ENCODE assay signal across 18 cellular contexts in the genomic region with DNA sequence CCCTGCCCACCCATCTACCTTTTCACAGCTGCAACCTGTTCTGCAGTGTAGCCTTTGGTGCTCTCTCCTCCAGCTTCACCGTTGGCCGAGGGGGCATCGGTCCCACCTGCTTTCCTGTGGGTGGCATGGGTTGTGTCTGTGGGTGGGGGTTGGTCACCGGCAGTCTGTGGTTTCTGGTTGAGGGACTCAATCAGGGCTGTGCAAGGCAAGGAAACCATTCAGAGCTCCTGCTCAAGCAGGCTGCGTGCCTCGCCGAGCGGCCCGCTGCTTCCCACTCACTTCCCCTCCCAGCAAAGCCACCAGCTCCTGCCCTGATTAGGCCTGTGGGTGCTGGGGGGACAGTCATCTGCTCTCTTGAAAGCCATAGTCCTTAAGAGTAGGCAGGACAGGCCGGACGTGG. TPM values are rescaled to one million over a fixed set of nuclear protein-coding genes. Genes with fewer than 3 reads are reported as not detected.
DNase-seq lines count a peak whose midpoint lies in the region; ATAC-seq, FAIRE-seq and TF ChIP-seq lines count a peak whose summit lies in the region.
"Had no signal": no experiment of that assay in that cellular context is flagged by ENCODE, and none has a peak within 500 bp of the region (broad histone marks: within the 10 kb centered on the region; RNA-seq: fewer than 3 reads in every experiment).

No MANE protein-coding gene starts in this region.

- 93% methylated on average over 11 of the region's 11 CpGs; no CpG with 5 or more reads in 1 of the 2 experiments for WGBS in H1 (ENCODE audit: extremely low coverage in 1 of 2, insufficient coverage in 1 of 2, insufficient read length in 1 of 2, insufficient replicate concordance in 2 of 2, low coverage in 1 of 2, low lambda C conversion rate in 2 of 2, missing lambda C conversion rate in 1 of 2), 2 experiments
- 83% methylated on average over 10 of the region's 11 CpGs for WGBS in mammary epithelial cell (ENCODE audit: low coverage, missing lambda C conversion rate)

- no peaks in the 10 kb centered on the region for H3K27me3 ChIP-seq in H1 (replicated peaks in 1 of 4; ENCODE audit: control insufficient read depth in 3 of 4, extremely low read depth in 1 of 4, insufficient read depth in 3 of 4, low read length in 3 of 4)
- no peaks in the 10 kb centered on the region for H3K27me3 ChIP-seq in mammary epithelial cell (ENCODE audit: insufficient read depth, low read length)
- H3K27me3 ChIP-seq: ascending aorta, colonic mucosa, esophagus muscularis mucosa, SJSA1, tibial artery had no signal

- H3K4me3 Mint-ChIP-seq in T-cell (no peak overlapping the region), endothelial cell (ENCODE audit: unreplicated experiment) (no peak overlapping the region)

- no peak overlapping the region for H3K56ac ChIP-seq in H1 (replicated peaks; ENCODE audit: insufficient read length, low read depth, low read length)

- dilution Hi-C loops in mammary epithelial cell (cut with HindIII; ENCODE audit: low sequenced_read_pairs), result loop anchor here (10.0 to 25.0 kb wide), 3 partner anchors 110 to 383 kb away; partner anchors contain the start of gene CHST3

- H3K4me2 ChIP-seq in H1 (ENCODE audit: insufficient read depth in 1 of 2, low read depth in 2 of 2, low read length in 2 of 2) (no peak overlapping the region), mammary epithelial cell (ENCODE audit: insufficient read depth, low read depth, low read length) (no peak overlapping the region)

- intact Hi-C loops in mammary epithelial cell (cut with micrococcal nuclease), result no loop called here

- TF ChIP-seq CTCF in GM12865 (IDR thresholded peaks at IDR 0.05; ENCODE audit: insufficient read depth, low read depth, low read length, missing control alignments) (no peak), H1 (IDR thresholded peaks at IDR 0.05; ENCODE audit: control extremely low read depth in 1 of 3, insufficient read depth in 1 of 3, low read depth in 1 of 3, low read length in 3 of 3) (no peak), endothelial cell (IDR thresholded peaks at IDR 0.05; ENCODE audit: unreplicated experiment) (no peak), mammary epithelial cell (conservative IDR thresholded peaks at IDR 0.05 in 1 of 2, IDR thresholded peaks at IDR 0.05 in 1 of 2; ENCODE audit: extremely low read depth in 1 of 2, insufficient read depth in 1 of 2, low read depth in 1 of 2, low read length in 2 of 2) (no peak)

- peaks cover 0 to 8% of the 10 kb centered on the region in 2 experiments; a peak in 2 of 4 replicates for H3K79me2 ChIP-seq in H1 (ENCODE audit: control insufficient read depth in 1 of 2, insufficient read depth in 2 of 2, low read length in 2 of 2)
- peaks cover 29% of the 10 kb centered on the region for H3K79me2 ChIP-seq in mammary epithelial cell (ENCODE audit: insufficient read depth, low read length)

- H3K36me3 ChIP-seq in H1 (ENCODE audit: control insufficient read depth in 2 of 4, insufficient read depth in 4 of 4, low read length in 3 of 4) (peaks cover 3 to 9% (median 3%) of the 10 kb centered on the region in 4 experiments; a peak in 5 of 8 replicates), mammary epithelial cell (ENCODE audit: insufficient read depth, low read length) (peaks cover 6% of the 10 kb centered on the region)
- H3K36me3 ChIP-seq: colonic mucosa had no signal

- no peak overlapping the region for H2AFZ ChIP-seq in H1 (ENCODE audit: low read length)
- H2AFZ ChIP-seq in mammary epithelial cell (ENCODE audit: low read depth, low read length), result no peak overlapping the region

- H2BK12ac ChIP-seq in H1 (ENCODE audit: low read depth, low read length), result no peak overlapping the region

- H3K23ac ChIP-seq in H1 (ENCODE audit: insufficient read length), result no peak overlapping the region

- no peak overlapping the region for H3K4ac ChIP-seq in H1 (replicated peaks; ENCODE audit: insufficient read length, low read depth, low read length)

- H3K36me3 Mint-ChIP-seq in T-cell (peaks cover 31% of the 10 kb centered on the region), endothelial cell (ENCODE audit: low read depth, unreplicated experiment) (peaks cover 14% of the 10 kb centered on the region)

- no peak overlapping the region for H4K5ac ChIP-seq in H1 (ENCODE audit: insufficient read length, low read depth, low read length)

- TF ChIP-seq POLR2A in H1 (IDR thresholded peaks at IDR 0.05; ENCODE audit: control extremely low read depth in 1 of 2, low read depth in 2 of 2, low read length in 2 of 2), result no peak

- TF ChIP-seq EP300 in H1 (IDR thresholded peaks at IDR 0.05; ENCODE audit: borderline replicate concordance in 1 of 2, low read depth in 2 of 2, low read length in 2 of 2), result no peak

- no peak overlapping the region for H2BK15ac ChIP-seq in H1 (ENCODE audit: low read length)

- POLR2A ChIA-PET in T-cell (lab: Charles Lee), result interaction anchor here (0.5 to 0.6 kb wide), 2 partner anchors 210 to 213 kb away, joined by 4 to 5 read pairs; no protein-coding TSS in a partner anchor
- POLR2A ChIA-PET in H1 (lab: Charles Lee; ENCODE audit: partially characterized antibody), result interaction anchor here (0.9 to 5.6 kb wide), 4 partner anchors 8 to 73 kb away, joined by 3 to 64 read pairs (median 5); partner anchors contain the start of genes DDIT4 and DNAJB12

- H4K20me1 ChIP-seq in H1 (replicated peaks in 1 of 2; ENCODE audit: control insufficient read depth in 1 of 2, insufficient read depth in 2 of 2, low read length in 2 of 2), result peaks cover 0 to 1% of the 10 kb centered on the region in 2 experiments
- H4K20me1 ChIP-seq in mammary epithelial cell (ENCODE audit: insufficient read depth, low read length), result no peaks in the 10 kb centered on the region

- H3K9me3 ChIP-seq in H1 (ENCODE audit: insufficient read depth in 2 of 2, low read depth in 1 of 2, low read length in 1 of 2) (no peaks in the 10 kb centered on the region), mammary epithelial cell (replicated peaks; ENCODE audit: insufficient read depth, low read length) (no peaks in the 10 kb centered on the region)
- H3K9me3 ChIP-seq: ascending aorta, colonic mucosa, esophagus muscularis mucosa, SJSA1, tibial artery had no signal

- H2BK120ac ChIP-seq in H1 (replicated peaks; ENCODE audit: low read depth, low read length), result no peak overlapping the region

- H4K91ac ChIP-seq in H1 (replicated peaks; ENCODE audit: insufficient read length, low read length), result no peak overlapping the region

- H2BK20ac ChIP-seq in H1 (ENCODE audit: low read length), result no peak overlapping the region

- CTCF ChIA-PET in T-cell (lab: Charles Lee), result interaction anchor here (0.5 to 1.1 kb wide), 6 partner anchors 14 to 750 kb away, joined by 3 to 6 read pairs (median 4); no protein-coding TSS in a partner anchor
- CTCF ChIA-PET in H1 (lab: Charles Lee; ENCODE audit: partially characterized antibody), result interaction anchor here (1.2 to 1.5 kb wide), 2 partner anchors 70 to 219 kb away, joined by 3 to 4 read pairs; no protein-coding TSS in a partner anchor
- CTCF ChIA-PET in mammary epithelial cell (lab: Charles Lee; ENCODE audit: low non-redundant PET), result no interaction called here

- H3K4me1 ChIP-seq in H1 (replicated peaks in 1 of 4; ENCODE audit: control insufficient read depth in 3 of 4, insufficient read depth in 4 of 4, low read length in 3 of 4) (no peaks in the 10 kb centered on the region), mammary epithelial cell (ENCODE audit: insufficient read depth, low read length) (peaks cover 7% of the 10 kb centered on the region)
- H3K4me1 ChIP-seq: ascending aorta, colonic mucosa had no signal

- peaks cover 4% of the 10 kb centered on the region; the same call in 1 of the 2 replicates for H3K79me1 ChIP-seq in H1 (ENCODE audit: low read depth, low read length)

- H3K9ac ChIP-seq in H1 (replicated peaks in 1 of 4; ENCODE audit: extremely low read depth in 1 of 4, low read depth in 3 of 4, low read length in 3 of 4) (no peak overlapping the region), mammary epithelial cell (ENCODE audit: insufficient read depth, low read length) (no peak overlapping the region)

- peak overlapping the region; percentile 68; the same call in 1 of the 2 replicates for H4K8ac ChIP-seq in H1 (ENCODE audit: extremely low read depth, insufficient read depth, low read length)

- no peak overlapping the region for H3K14ac ChIP-seq in H1 (ENCODE audit: insufficient read length)

- H3K23me2 ChIP-seq in H1 (ENCODE audit: low read depth, low read length), result no peaks in the 10 kb centered on the region

- no peaks in the 10 kb centered on the region for H3K9me3 Mint-ChIP-seq in T-cell
- no peaks in the 10 kb centered on the region for H3K9me3 Mint-ChIP-seq in endothelial cell (ENCODE audit: unreplicated experiment)

- BruUV-seq in mammary epithelial cell (replicated peaks; lab: Mats Ljungman, UMichigan), result no TSS peak

- in situ Hi-C loops in mammary epithelial cell (cut with MboI; ENCODE audit: low sequenced_read_pairs in 2 of 2), result loop anchor here (25.0 kb wide), 2 partner anchors 208 to 433 kb away; no protein-coding TSS in a partner anchor

- ATAC-seq in T-cell (replicated peaks in 1 of 4) (peak in 2 of 4 experiments; percentile 10 to 24), HG03457 (IDR thresholded peaks at IDR 0.05; ENCODE audit: unreplicated experiment) (no peak)

- peaks cover 17 to 32% (median 25%) of the 10 kb centered on the region in 3 donors for H3K4me1 Mint-ChIP-seq in T-cell
- peaks cover 6% of the 10 kb centered on the region for H3K4me1 Mint-ChIP-seq in endothelial cell (ENCODE audit: unreplicated experiment)

- H3K27me3 Mint-ChIP-seq in T-cell (no peaks in the 10 kb centered on the region), endothelial cell (ENCODE audit: unreplicated experiment) (peaks cover 2% of the 10 kb centered on the region)
- H3K27me3 Mint-ChIP-seq: progenitor cell of endocrine pancreas had no signal

- no peak overlapping the region for H2BK5ac ChIP-seq in H1 (ENCODE audit: low read depth, low read length)

- H2AK5ac ChIP-seq in H1 (ENCODE audit: low read depth, low read length), result no peak overlapping the region

- H3K18ac ChIP-seq in H1 (ENCODE audit: extremely low read depth, low read length), result no peak overlapping the region

- no peak overlapping the region for H3K27ac ChIP-seq in H1 (ENCODE audit: low read depth, low read length)
- H3K27ac ChIP-seq in mammary epithelial cell (ENCODE audit: insufficient read depth, low read depth, low read length), result no peak overlapping the region
- H3K27ac ChIP-seq: ascending aorta, colonic mucosa, esophagus muscularis mucosa, SJSA1, tibial artery had no signal

- no peak for FAIRE-seq in H1 (lab: Jason Lieb, UNC)
- FAIRE-seq: TTC549 had no signal

- peak; percentile 68 for DNase-seq in CD1c-positive myeloid dendritic cell (ENCODE audit: extremely low spot score)
- peak; percentile 74 for DNase-seq in GM12865 (ENCODE audit: low read depth)
- DNase-seq in T-cell, result no peak
- DNase-seq in H1 (ENCODE audit: low read depth in 1 of 2, low spot score in 2 of 2), result no peak
- DNase-seq in endothelial cell (ENCODE audit: low spot score), result no peak
- no peak for DNase-seq in mammary epithelial cell
- DNase-seq in NCI-H748 treated with DMSO at 0.1 percent for 48 hours (lab: John Stamatoyannopoulos, UW), result no peak
- DNase-seq: C1 segment of cervical spinal cord, colonic mucosa, IMR-90, NCI-H2227 treated with DMSO at 0.1 percent for 48 hours, tibial artery had no signal

- no peak for TF ChIP-seq RAD21 in H1 (IDR thresholded peaks at IDR 0.05 in 1 of 2, conservative IDR thresholded peaks at IDR 0.05 in 1 of 2; ENCODE audit: low read depth in 2 of 2, low read length in 2 of 2)

- no peak overlapping the region for H3K4me3 ChIP-seq in GM12865 (ENCODE audit: low read depth, low read length)
- no peak overlapping the region for H3K4me3 ChIP-seq in H1 (ENCODE audit: extremely low read depth in 1 of 4, insufficient read depth in 2 of 4, low read depth in 3 of 4, low read length in 4 of 4)
- no peak overlapping the region for H3K4me3 ChIP-seq in mammary epithelial cell (replicated peaks in 1 of 3; ENCODE audit: insufficient read depth in 1 of 3, low read depth in 2 of 3, low read length in 3 of 3)
- H3K4me3 ChIP-seq: ascending aorta, colonic mucosa, esophagus muscularis mucosa, SJSA1, tibial artery had no signal

- H3K27ac Mint-ChIP-seq in T-cell, result peak overlapping the region; percentile 52 to 85
- H3K27ac Mint-ChIP-seq in endothelial cell (ENCODE audit: unreplicated experiment), result no peak overlapping the region
- H3K27ac Mint-ChIP-seq: progenitor cell of endocrine pancreas had no signal

RNA-seq across cellular contexts. Expression of gene DNAJB12, which starts 9.8 kb away (rescaled TPM):
- total RNA-seq in T-cell (10 to 100 TPM; 27.1 to 41.4 (median 31.2) TPM), endothelial cell (ENCODE audit: unreplicated experiment) (20.5 TPM), mammary epithelial cell (10 to 100 TPM; 57.7 to 98.4 TPM)
- 19.6 and 20.5 TPM in 2 replicates for total RNA-seq in H1 (2021; fragmentation: NEBNext Ultra II Directional; extraction: Animal tissue kit (Norgen Biotek cat#: 25700))
- polyA plus RNA-seq in H1 (2011; rRNA removed) (10.8 and 16.0 TPM in 2 replicates), mammary epithelial cell (58.9 TPM)
- polyA plus RNA-seq in H1 (2011; cell fraction: cytosol; rRNA removed), result 12.4 TPM
- 23.3 TPM for polyA plus RNA-seq in H1 (2011; cell fraction: nucleus; rRNA removed)
- 10.7 to 18.5 TPM (median 16.7 TPM) in 4 replicates for polyA plus RNA-seq in H1 (2012, experiment 1 of 2)
- polyA plus RNA-seq in H1 (2012, experiment 2 of 2), result 12.5 TPM
- polyA plus RNA-seq in H1 (2013, experiment 1 of 2), result 14.1 TPM
- 15.3 TPM for polyA plus RNA-seq in H1 (2013, experiment 2 of 2)
- polyA minus RNA-seq in H1 (2011; rRNA and poly(A)+ RNA removed), result 9.2 and 9.8 TPM in 2 replicates
- 12.0 TPM for polyA minus RNA-seq in H1 (2011; cell fraction: cytosol; rRNA and poly(A)+ RNA removed)
- 13.9 TPM for polyA minus RNA-seq in H1 (2011; cell fraction: nucleus; rRNA and poly(A)+ RNA removed)
- 60.1 TPM for polyA minus RNA-seq in mammary epithelial cell

Comparison
In these comparisons a context has a peak if more than half of its experiments do, and no peak if none do; other contexts are left out.
1. DNase-seq: peak in CD1c-positive myeloid dendritic cell (single experiment) and GM12865 (single experiment); none in T-cell (0 of 34), H1 (0 of 2), endothelial cell (single experiment), mammary epithelial cell (single experiment) and NCI-H748 treated with DMSO at 0.1 percent for 48 hours (single experiment).